ENCODE assay signal across 8 cellular contexts in the genomic region with DNA sequence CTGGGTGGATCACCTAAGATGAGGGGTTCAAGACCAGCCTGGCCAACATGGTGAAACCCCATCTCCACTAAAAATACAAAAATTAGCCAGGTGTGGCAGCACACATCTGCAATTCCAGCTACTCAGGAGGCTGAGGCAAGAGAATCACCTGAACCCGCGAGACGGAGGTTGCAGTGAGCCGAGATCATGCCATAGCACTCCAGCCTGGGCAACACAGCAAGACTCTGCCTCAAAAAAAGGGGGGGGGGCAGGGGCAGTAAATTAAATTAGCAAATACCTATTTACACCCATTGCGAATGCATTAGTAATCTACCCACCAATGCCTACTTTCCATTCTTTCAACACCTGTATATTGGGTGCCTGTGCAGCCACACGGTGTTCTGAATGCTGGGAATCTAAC.
A peak's percentile ranks its signal among the peaks of the same experiment; 100 is the strongest.
DNase-seq lines count a peak whose midpoint lies in the region; ATAC-seq and TF ChIP-seq lines count a peak whose summit lies in the region.
"Not testable (repeated sequence)": the region's sequence is repeated elsewhere in the genome, so short reads cannot be mapped to it uniquely, and the experiment has no call there.

No MANE protein-coding gene starts in this region.

- not testable (repeated sequence) for H3K4me3 ChIP-seq in Caco-2 (ENCODE audit: low read depth, low read length); Peyer's patch; duodenal mucosa (ENCODE audit: low read depth in 1 of 2, low read length in 2 of 2); left lung; osteoblast (ENCODE audit: insufficient read depth, low read length); aorta (ENCODE audit: low read length in 2 of 2)
- peak overlapping the region in 1 of 2 donors; percentile 11 for H3K4me3 ChIP-seq in ascending aorta
- H3K4me3 ChIP-seq in stomach = peak overlapping the region in 1 of 4 donors; percentile 1

- BruUV-seq in Caco-2 (replicated peaks; lab: Mats Ljungman, UMichigan) = not testable (repeated sequence)

- CTCF ChIA-PET in Caco-2 (lab: Charles Lee) = not testable (repeated sequence)

- not testable (repeated sequence) for H3K27me3 Mint-ChIP-seq in Caco-2 (ENCODE audit: insufficient read depth, unreplicated experiment)

- peaks cover 83% of the 10 kb centered on the region for H3K79me2 ChIP-seq in osteoblast (ENCODE audit: insufficient read depth, low read length)

- not testable (repeated sequence) for H3K27me3 ChIP-seq in Caco-2 (replicated peaks; ENCODE audit: control insufficient read depth, insufficient read depth, low read length); Peyer's patch; ascending aorta; duodenal mucosa (ENCODE audit: control insufficient read depth in 1 of 2, insufficient read depth in 2 of 2, low read length in 2 of 2); left lung; osteoblast (ENCODE audit: insufficient read depth, low read length); stomach; aorta (ENCODE audit: control insufficient read depth in 1 of 2, insufficient read depth in 2 of 2, low read length in 1 of 2)

- POLR2A ChIA-PET in Caco-2 (lab: Charles Lee) = not testable (repeated sequence)

- H3K36me3 ChIP-seq in Caco-2 (ENCODE audit: control insufficient read depth, insufficient read depth, low read length); Peyer's patch; ascending aorta; duodenal mucosa (ENCODE audit: control insufficient read depth in 1 of 2, insufficient read depth in 2 of 2, low read length in 2 of 2); left lung; osteoblast (ENCODE audit: insufficient read depth, low read length); stomach; aorta (ENCODE audit: control insufficient read depth in 1 of 2, insufficient read depth in 2 of 2, low read length in 1 of 2): not testable (repeated sequence)

- TF ChIP-seq POLR2A in Peyer's patch (IDR thresholded peaks at IDR 0.05); stomach (IDR thresholded peaks at IDR 0.05): not testable (repeated sequence)

- H3K9ac ChIP-seq in duodenal mucosa (ENCODE audit: low read depth in 1 of 2, low read length in 2 of 2) = peak overlapping the region in 1 of 2 donors; percentile 7

- WGBS in stomach, 5 donors = 93 to 98% (median 94%) methylated on average over 6 of the region's 6 CpGs
- 97% methylated on average over 6 of the region's 6 CpGs for WGBS in aorta, 2 donors

- H3K36me3 Mint-ChIP-seq in Caco-2 (ENCODE audit: insufficient read depth, unreplicated experiment) = peaks cover 78% of the 10 kb centered on the region

- not testable (repeated sequence) for H3K9me3 ChIP-seq in Caco-2; Peyer's patch; ascending aorta; duodenal mucosa (ENCODE audit: control insufficient read depth in 1 of 2, low read length in 2 of 2); left lung; osteoblast (ENCODE audit: low read depth, low read length); stomach; aorta (ENCODE audit: control insufficient read depth, low read length)

- H4K20me1 ChIP-seq in osteoblast (ENCODE audit: insufficient read depth, low read length) = peaks cover 23% of the 10 kb centered on the region

- H3K4me2 ChIP-seq in osteoblast (ENCODE audit: insufficient read depth, low read length) = not testable (repeated sequence)

- H3K4me1 ChIP-seq in Caco-2 (peaks cover 37% of the 10 kb centered on the region), Peyer's patch (peaks cover 0 to 88% (median 31%) of the 10 kb centered on the region in 4 donors), ascending aorta (peaks cover 61 to 93% of the 10 kb centered on the region in 2 donors), duodenal mucosa (ENCODE audit: control insufficient read depth in 1 of 2, insufficient read depth in 2 of 2, low read length in 2 of 2) (peaks cover 57 to 66% of the 10 kb centered on the region in 2 donors), left lung (peaks cover 68 to 95% of the 10 kb centered on the region in 2 donors), osteoblast (ENCODE audit: insufficient read depth, low read length) (peaks cover 65% of the 10 kb centered on the region), stomach (peaks cover 87 to 95% (median 93%) of the 10 kb centered on the region in 4 donors), aorta (ENCODE audit: control insufficient read depth in 1 of 2, insufficient read depth in 2 of 2, low read length in 2 of 2) (peaks cover 11 to 13% of the 10 kb centered on the region in 2 donors)

- not testable (repeated sequence) for TF ChIP-seq EP300 in stomach (IDR thresholded peaks at IDR 0.05)

- TF ChIP-seq CTCF in Caco-2 (IDR thresholded peaks at IDR 0.05; ENCODE audit: insufficient read depth in 1 of 2, low read depth in 1 of 2, low read length in 1 of 2, severe bottlenecking in 1 of 2, unreplicated experiment in 1 of 2); Peyer's patch (IDR thresholded peaks at IDR 0.05); ascending aorta (IDR thresholded peaks at IDR 0.05); left lung (IDR thresholded peaks at IDR 0.05); osteoblast (IDR thresholded peaks at IDR 0.05; ENCODE audit: extremely low read depth, low read depth, low read length); stomach (IDR thresholded peaks at IDR 0.05): not testable (repeated sequence)

- H3K27ac ChIP-seq in Peyer's patch (peak overlapping the region; percentile 60 to 93 (median 64)), ascending aorta (peak overlapping the region; percentile 97 to 98), duodenal mucosa (ENCODE audit: low read depth, low read length) (peak overlapping the region; percentile 7), left lung (peak overlapping the region; percentile 75 to 91), osteoblast (ENCODE audit: low read depth, low read length) (peak overlapping the region; percentile 79), stomach (peak overlapping the region; percentile 67 to 96 (median 89)), aorta (ENCODE audit: low read depth in 1 of 2, low read length in 2 of 2) (peak overlapping the region; percentile 44 to 83)

- not testable (repeated sequence) for H2AFZ ChIP-seq in osteoblast (ENCODE audit: low read length)

- H3K9me3 Mint-ChIP-seq in Caco-2 (ENCODE audit: unreplicated experiment) = not testable (repeated sequence)

- ATAC-seq in left lung; aorta (ENCODE audit: low FRiP score): not testable (repeated sequence)

- not testable (repeated sequence) for H3K4me3 Mint-ChIP-seq in Caco-2 (ENCODE audit: unreplicated experiment)

- not testable (repeated sequence) for DNase-seq in Caco-2; Peyer's patch; ascending aorta (ENCODE audit: low spot score in 2 of 2); left lung; osteoblast (ENCODE audit: insufficient read length, low spot score, missing footprints); stomach; aorta

- intact Hi-C loops in Caco-2 (cut with micrococcal nuclease; ENCODE audit: unreplicated experiment); left lung (cut with DNase I); stomach (cut with DNase I; ENCODE audit: low total_unique reads): not testable (repeated sequence)
- intact Hi-C loops in ascending aorta (cut with DNase I) = loop anchor here (10.0 kb wide), 1 partner anchor 252 kb away; no protein-coding TSS in a partner anchor
- intact Hi-C loops in aorta (cut with DNase I) = loop anchor here in 1 of 2 donors (5.0 kb wide), 1 partner anchor 56 kb away; no protein-coding TSS in a partner anchor

- H3K27ac Mint-ChIP-seq in Caco-2 (ENCODE audit: unreplicated experiment) = peak overlapping the region; percentile 68

- H3K4me1 Mint-ChIP-seq in Caco-2 (ENCODE audit: low read depth, unreplicated experiment) = peaks cover 66% of the 10 kb centered on the region

Comparison
In these comparisons a context has a peak if more than half of its experiments do, and no peak if none do; other contexts are left out.
1. H3K27ac ChIP-seq: peak in every context shown above with its lines; median percentile 98 in ascending aorta; 89 in stomach; 83 in left lung; 79 in osteoblast; 64 in Peyer's patch; 64 in aorta; 7 in duodenal mucosa.